ENCODE assay signal across 8 cellular contexts in the genomic region with DNA sequence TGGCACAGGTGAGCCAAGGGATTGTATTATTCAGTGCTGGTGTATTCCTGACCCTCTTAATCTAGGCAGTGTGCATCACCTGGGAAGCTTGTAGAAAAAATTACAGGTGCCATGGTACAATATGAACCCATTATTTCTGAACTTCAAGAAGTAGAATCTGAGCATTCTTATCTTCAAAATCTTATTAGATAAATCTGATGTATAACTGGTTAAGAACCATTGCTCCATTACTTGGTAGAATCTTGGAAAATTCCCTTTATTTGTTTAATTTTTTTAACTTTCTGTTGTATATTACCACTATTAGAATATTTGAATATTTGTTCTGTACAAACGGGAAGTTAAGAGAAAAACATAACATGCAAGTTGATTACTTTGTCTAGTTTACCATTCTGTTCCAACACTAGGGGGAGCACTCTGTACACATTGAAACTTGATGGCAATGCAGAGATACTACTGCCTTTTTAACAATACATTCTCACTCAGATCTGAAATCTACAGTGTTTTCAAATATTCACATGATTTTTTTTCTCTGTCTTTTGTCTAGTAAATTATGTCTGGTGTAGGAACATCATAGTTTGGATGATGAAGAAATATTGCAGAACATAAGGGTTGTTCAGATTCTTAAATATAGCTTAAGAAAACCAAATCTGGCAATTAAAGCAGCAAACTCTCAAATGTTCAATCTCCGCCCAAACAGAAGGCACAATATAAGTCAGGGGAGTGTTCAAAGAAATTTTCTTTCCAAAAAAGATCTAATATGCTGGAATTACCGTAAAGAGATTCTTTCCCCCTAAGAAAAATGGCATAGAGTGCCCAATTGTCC.
DNase-seq lines count a peak whose midpoint lies in the region; ATAC-seq, FAIRE-seq and TF ChIP-seq lines count a peak whose summit lies in the region.

No MANE protein-coding gene starts in this region.

- H3K27me3 Mint-ChIP-seq in CD4-positive, alpha-beta T cell = no peaks in the 10 kb centered on the region
- H3K27me3 Mint-ChIP-seq in astrocyte (ENCODE audit: low read depth, unreplicated experiment) = no peaks in the 10 kb centered on the region

- H3K4me3 ChIP-seq in H7 (ENCODE audit: insufficient read depth, low read depth, low read length) = no peak overlapping the region
- H3K4me3 ChIP-seq in astrocyte (ENCODE audit: insufficient read depth, low read depth, low read length) = no peak overlapping the region

- H3K4me3 Mint-ChIP-seq in CD4-positive, alpha-beta T cell = no peak overlapping the region
- H3K4me3 Mint-ChIP-seq in astrocyte (ENCODE audit: unreplicated experiment) = no peak overlapping the region

- peak; percentile 51 for ATAC-seq in CD4-positive, alpha-beta T cell (ENCODE audit: poor library complexity)

- peak; percentile 94 for TF ChIP-seq CTCF in CD4-positive, alpha-beta T cell (IDR thresholded peaks at IDR 0.05)
- TF ChIP-seq CTCF in astrocyte (IDR thresholded peaks at IDR 0.05; ENCODE audit: insufficient read depth, low read depth, low read length) = peak; percentile 77

- H3K36me3 Mint-ChIP-seq in CD4-positive, alpha-beta T cell (ENCODE audit: low read depth) = peaks cover 88% of the 10 kb centered on the region
- H3K36me3 Mint-ChIP-seq in astrocyte (ENCODE audit: low read depth, unreplicated experiment) = peaks cover 18% of the 10 kb centered on the region

- no peaks in the 10 kb centered on the region for H4K20me1 ChIP-seq in astrocyte (ENCODE audit: insufficient read depth, low read length)

- DNase-seq in CD4-positive, alpha-beta T cell = no peak
- DNase-seq in H7 (peak; percentile 37), NCI-H446 (lab: John Stamatoyannopoulos, UW) (peak; percentile 39 to 66), astrocyte (ENCODE audit: low read depth) (peak; percentile 44), iPS-NIHi11 (ENCODE audit: low spot score) (peak; percentile 55), superior temporal gyrus (ENCODE audit: extremely low spot score) (peak; percentile 85), T-helper 9 cell (no peak), activated gamma-delta T cell (lab: John Stamatoyannopoulos, UW) (no peak)

- H3K79me2 ChIP-seq in astrocyte (ENCODE audit: insufficient read depth, low read length) = peaks cover 7% of the 10 kb centered on the region

- peaks cover 6% of the 10 kb centered on the region for H3K36me3 ChIP-seq in H7 (replicated peaks; ENCODE audit: control insufficient read depth, insufficient read depth, low read length)
- H3K36me3 ChIP-seq in astrocyte (ENCODE audit: insufficient read depth, low read length) = peaks cover 24% of the 10 kb centered on the region

- no peaks in the 10 kb centered on the region for H3K27me3 ChIP-seq in CD4-positive, alpha-beta T cell (ENCODE audit: control insufficient read depth, insufficient read depth, low read length)
- H3K27me3 ChIP-seq in H7 (ENCODE audit: control insufficient read depth, insufficient read depth, low read length) = no peaks in the 10 kb centered on the region
- H3K27me3 ChIP-seq in astrocyte (ENCODE audit: insufficient read depth, low read length) = no peaks in the 10 kb centered on the region

- CTCF ChIA-PET in CD4-positive, alpha-beta T cell (lab: Charles Lee) = interaction anchor here (0.8 to 1.8 kb wide), 3 partner anchors 11 to 649 kb away, joined by 3 to 9 read pairs (median 5); no protein-coding TSS in a partner anchor

- POLR2A ChIA-PET in CD4-positive, alpha-beta T cell (lab: Charles Lee) = no interaction called here

- no peak overlapping the region for H3K27ac Mint-ChIP-seq in CD4-positive, alpha-beta T cell
- H3K27ac Mint-ChIP-seq in astrocyte (ENCODE audit: unreplicated experiment) = no peak overlapping the region

- H3K4me2 ChIP-seq in astrocyte (ENCODE audit: low read length) = no peak overlapping the region

- H3K27ac ChIP-seq in CD4-positive, alpha-beta T cell (ENCODE audit: low read depth, low read length) = no peak overlapping the region
- H3K27ac ChIP-seq in astrocyte (ENCODE audit: low read depth, low read length) = no peak overlapping the region

- H3K9ac ChIP-seq in astrocyte (ENCODE audit: low read length) = no peak overlapping the region

- no peaks in the 10 kb centered on the region for H3K4me1 ChIP-seq in astrocyte (ENCODE audit: insufficient read depth, low read length)

- H3K9me3 ChIP-seq in CD4-positive, alpha-beta T cell (ENCODE audit: control insufficient read depth, low read length) = no peaks in the 10 kb centered on the region
- H3K9me3 ChIP-seq in astrocyte (ENCODE audit: insufficient read depth, low read depth, low read length) = no peaks in the 10 kb centered on the region

- FAIRE-seq in astrocyte (lab: Jason Lieb, UNC) = peak; percentile 73

- intact Hi-C loops in CD4-positive, alpha-beta T cell (cut with DNase I, micrococcal nuclease) = loop anchor here (1.0 kb wide), 1 partner anchor 649 kb away; no protein-coding TSS in a partner anchor

- H2AFZ ChIP-seq in astrocyte (ENCODE audit: low read depth, low read length) = no peak overlapping the region

- H3K9me3 Mint-ChIP-seq in CD4-positive, alpha-beta T cell = no peaks in the 10 kb centered on the region
- H3K9me3 Mint-ChIP-seq in astrocyte (ENCODE audit: unreplicated experiment) = no peaks in the 10 kb centered on the region

- H3K4me1 Mint-ChIP-seq in CD4-positive, alpha-beta T cell (ENCODE audit: low read depth) = peaks cover 20% of the 10 kb centered on the region
- peaks cover 22% of the 10 kb centered on the region for H3K4me1 Mint-ChIP-seq in astrocyte (ENCODE audit: low read depth, unreplicated experiment)

Comparison
In these comparisons a context has a peak if more than half of its experiments do, and no peak if none do; other contexts are left out.
1. DNase-seq: peak in H7 (single experiment), NCI-H446 (2 of 2), astrocyte (single experiment), iPS-NIHi11 (single experiment) and superior temporal gyrus (single experiment); none in CD4-positive, alpha-beta T cell (0 of 10), T-helper 9 cell (single experiment) and activated gamma-delta T cell (single experiment).